8 cellular contexts compared by ENCODE assay signal in genomic region chr13:110616103-110617101, GRCh38. TPM values are rescaled to one million over a fixed set of nuclear protein-coding genes. Genes with fewer than 3 reads are reported as not detected.
DNase-seq lines count a peak whose midpoint lies in the region; ATAC-seq and TF ChIP-seq lines count a peak whose summit lies in the region.

No MANE protein-coding gene starts in this region.

- H3K27ac ChIP-seq in KOPT-K1 (ENCODE audit: low read depth, low read length, poor library complexity, severe bottlenecking): peak overlapping the region; percentile 81

- no peaks in the 10 kb centered on the region for H3K36me3 ChIP-seq in KOPT-K1 (ENCODE audit: insufficient read depth, low read length)

- peak; percentile 56 for DNase-seq in DMS 273 (lab: John Stamatoyannopoulos, UW; ENCODE audit: unreplicated experiment)
- DNase-seq in DMS 273 treated with DMSO at 0.1 percent for 48 hours (lab: John Stamatoyannopoulos, UW): no peak
- peak; percentile 44 for DNase-seq in activated CD8-positive, alpha-beta memory T cell treated with anti-CD3 and anti-CD28 coated beads, Interleukin-2, amount 50 U/mL, for 4 hours
- DNase-seq in fibroblast of gingiva (ENCODE audit: low read depth): peak; percentile 53
- DNase-seq in omental fat pad (ENCODE audit: low spot score): no peak
- no peak for DNase-seq in NCI-H187 treated with DMSO at 0.1 percent for 48 hours (lab: John Stamatoyannopoulos, UW)

- ATAC-seq in GM21723 (IDR thresholded peaks at IDR 0.05; ENCODE audit: unreplicated experiment) (peak; percentile 59), omental fat pad (ENCODE audit: low FRiP score) (peak; percentile 63)

- no peaks in the 10 kb centered on the region for H3K9me3 ChIP-seq in KOPT-K1 (ENCODE audit: insufficient read depth, low read length, poor library complexity, severe bottlenecking)

- no peak for TF ChIP-seq CTCF in omental fat pad (IDR thresholded peaks at IDR 0.05)

RNA-seq across cellular contexts. Expression of gene NAXD, which starts 1.1 kb away (rescaled TPM):
- total RNA-seq in omental fat pad: 10 to 100 TPM; 20.4 to 25.8 (median 24.2) TPM

RNA-seq across cellular contexts. Expression of gene RAB20, which starts 54.9 kb away (rescaled TPM):
- 10 to 100 TPM; 34.7 to 67.9 (median 49.4) TPM for total RNA-seq in omental fat pad

Comparison
In these comparisons a context has a peak if more than half of its experiments do, and no peak if none do; other contexts are left out.
1. DNase-seq: peak in DMS 273 (single experiment), activated CD8-positive, alpha-beta memory T cell treated with anti-CD3 and anti-CD28 coated beads, Interleukin-2, amount 50 U/mL, for 4 hours (single experiment) and fibroblast of gingiva (single experiment); none in DMS 273 treated with DMSO at 0.1 percent for 48 hours (single experiment), omental fat pad (single experiment) and NCI-H187 treated with DMSO at 0.1 percent for 48 hours (single experiment).